Comparison of ENCODE assay signal across 8 cellular contexts in genomic region chr2:85560812-85561279, GRCh38. TPM values are rescaled to one million over a fixed set of nuclear protein-coding genes. Genes with fewer than 3 reads are reported as not detected.
DNase-seq lines count a peak whose midpoint lies in the region; ATAC-seq, FAIRE-seq and TF ChIP-seq lines count a peak whose summit lies in the region.

No MANE protein-coding gene starts in this region.

- TF ChIP-seq CTCF in BJ (IDR thresholded peaks at IDR 0.05; ENCODE audit: insufficient read depth, low read depth, low read length): no peak
- TF ChIP-seq CTCF in GM23338 (conservative IDR thresholded peaks at IDR 0.05; ENCODE audit: low read depth in 2 of 2): no peak
- TF ChIP-seq CTCF in SK-N-SH (IDR thresholded peaks at IDR 0.05): no peak
- TF ChIP-seq CTCF in fibroblast of pulmonary artery (IDR thresholded peaks at IDR 0.05; ENCODE audit: low read length, missing control alignments): no peak
- no peak for TF ChIP-seq CTCF in retinal pigment epithelial cell (conservative IDR thresholded peaks at IDR 0.05; ENCODE audit: low read depth, low read length)
- no peak for TF ChIP-seq CTCF in D721Med (IDR thresholded peaks at IDR 0.05; ENCODE audit: insufficient read depth, missing control alignments)

- peak overlapping the region; percentile 96 for H3K4me3 Mint-ChIP-seq in GM23338

- peak overlapping the region; percentile 85 for H3K4me3 ChIP-seq in BJ (ENCODE audit: low read depth, low read length)
- peak overlapping the region; percentile 83 for H3K4me3 ChIP-seq in GM23338
- peak overlapping the region; percentile 65 to 97 for H3K4me3 ChIP-seq in SK-N-SH (ENCODE audit: low read depth in 2 of 2, low read length in 1 of 2)
- peak overlapping the region; percentile 92 for H3K4me3 ChIP-seq in fibroblast of pulmonary artery (replicated peaks; ENCODE audit: low read depth, low read length)
- peak overlapping the region; percentile 95 for H3K4me3 ChIP-seq in retinal pigment epithelial cell (ENCODE audit: low read length)

- H3K27ac ChIP-seq in GM23338 (ENCODE audit: low read depth) (peak overlapping the region; percentile 88; the same call in 1 of the 2 replicates), SK-N-SH (ENCODE audit: low read depth in 2 of 2, low read length in 1 of 2) (peak overlapping the region in 1 of 2 experiments; percentile 40; a peak in 3 of 4 replicates)

- peak overlapping the region; percentile 96 for H3K27ac Mint-ChIP-seq in GM23338

- H3K9me2 ChIP-seq in GM23338 (ENCODE audit: insufficient read depth): no peaks in the 10 kb centered on the region
- H3K9me2 ChIP-seq in SK-N-SH: no peaks in the 10 kb centered on the region

- 8% methylated on average over 14 of the region's 14 CpGs for WGBS in SK-N-SH (ENCODE audit: low lambda C conversion rate)

- peaks cover 3% of the 10 kb centered on the region for H3K27me3 Mint-ChIP-seq in GM23338 (ENCODE audit: insufficient read depth, low read depth, poor library complexity)

- peak overlapping the region; percentile 86 for H3K9ac ChIP-seq in SK-N-SH

- peaks cover 12% of the 10 kb centered on the region for H3K36me3 Mint-ChIP-seq in GM23338 (ENCODE audit: low read depth)

- ATAC-seq in GM23338: peak; percentile 46

- H3K27me3 ChIP-seq in BJ (ENCODE audit: control insufficient read depth, insufficient read depth, low read length) (no peaks in the 10 kb centered on the region), GM23338 (ENCODE audit: insufficient read depth) (no peaks in the 10 kb centered on the region), SK-N-SH (ENCODE audit: insufficient read depth) (no peaks in the 10 kb centered on the region)

- H3K79me2 ChIP-seq in GM23338 (replicated peaks; ENCODE audit: insufficient read depth) (peaks cover 31% of the 10 kb centered on the region), SK-N-SH (ENCODE audit: insufficient read depth) (peaks cover 42% of the 10 kb centered on the region)

- TF ChIP-seq EP300 in SK-N-SH (IDR thresholded peaks at IDR 0.05; ENCODE audit: borderline replicate concordance in 1 of 2, low read depth in 1 of 2, low read length in 1 of 2): no peak

- no peak for DNase-seq in BJ (ENCODE audit: low read depth)
- no peak for DNase-seq in GM23338 (ENCODE audit: low spot score)
- DNase-seq in SK-N-SH: no peak
- no peak for DNase-seq in fibroblast of pulmonary artery (ENCODE audit: low read depth)
- no peak for DNase-seq in retinal pigment epithelial cell (ENCODE audit: low read depth)
- DNase-seq in EL: no peak
- DNase-seq in AG20443 (ENCODE audit: low spot score): no peak
- no peak for DNase-seq in D721Med (ENCODE audit: insufficient read length, low spot score)

- H3K4me1 Mint-ChIP-seq in GM23338: peaks cover 7% of the 10 kb centered on the region; the same call in 2 of the 3 replicates

- H3K9me3 ChIP-seq in SK-N-SH: no peaks in the 10 kb centered on the region

- CTCF ChIA-PET in BJ (lab: Yijun Ruan, JAX) (interaction anchor here (0.6 to 5.2 kb wide), 5 partner anchors 8 to 141 kb away, joined by 3 to 37 read pairs (median 6); partner anchors contain the start of gene SH2D6), SK-N-SH (lab: Yijun Ruan, JAX) (interaction anchor here (0.7 to 16.6 kb wide), 7 partner anchors 9 to 261 kb away, joined by 3 to 364 read pairs (median 5); partner anchors contain the start of genes MAT2A and SH2D6)

- peaks cover 8% of the 10 kb centered on the region; the same call in 1 of the 2 replicates for H4K20me1 ChIP-seq in GM23338 (replicated peaks; ENCODE audit: insufficient read depth)
- no peaks in the 10 kb centered on the region for H4K20me1 ChIP-seq in SK-N-SH (ENCODE audit: insufficient read depth)

- H3K4me2 ChIP-seq in GM23338 (peak overlapping the region; percentile 93), SK-N-SH (peak overlapping the region; percentile 80)

- H3K4me1 ChIP-seq in GM23338 (ENCODE audit: insufficient read depth): peaks cover 8% of the 10 kb centered on the region; the same call in 1 of the 2 replicates
- no peaks in the 10 kb centered on the region; a peak in 2 of 4 replicates for H3K4me1 ChIP-seq in SK-N-SH (ENCODE audit: control insufficient read depth in 1 of 2, insufficient read depth in 2 of 2, low read depth in 1 of 2, low read length in 1 of 2)

- H3K9me3 Mint-ChIP-seq in GM23338: no peaks in the 10 kb centered on the region; the same call in 2 of the 3 replicates

- H3K36me3 ChIP-seq in BJ (ENCODE audit: control insufficient read depth, insufficient read depth, low read length) (peaks cover 5% of the 10 kb centered on the region), GM23338 (ENCODE audit: insufficient read depth) (peaks cover 9% of the 10 kb centered on the region), SK-N-SH (replicated peaks in 1 of 2; ENCODE audit: control insufficient read depth in 1 of 2, insufficient read depth in 2 of 2, low read length in 1 of 2) (peaks cover 6 to 21% of the 10 kb centered on the region in 2 experiments)

- peak overlapping the region; percentile 5; the same call in 1 of the 2 replicates for H2AFZ ChIP-seq in GM23338
- peak overlapping the region; percentile 100 for H2AFZ ChIP-seq in SK-N-SH (ENCODE audit: low read depth)

- TF ChIP-seq RAD21 in SK-N-SH (IDR thresholded peaks at IDR 0.05; ENCODE audit: low read length): no peak

- POLR2A ChIA-PET in BJ (lab: Charles Lee) (no interaction called here), SK-N-SH (lab: Yijun Ruan, JAX) (interaction anchor here (1.0 to 2.3 kb wide), 9 partner anchors 9 to 142 kb away, joined by 4 to 19 read pairs (median 5); partner anchors contain the start of genes C2orf68, MAT2A and SH2D6)

- H3F3A ChIP-seq in GM23338 (replicated peaks; ENCODE audit: low read depth) (no peaks in the 10 kb centered on the region; the same call in none of the 2 replicates), SK-N-SH (replicated peaks; ENCODE audit: insufficient read depth) (peaks cover 4% of the 10 kb centered on the region)

- FAIRE-seq in D721Med (lab: Jason Lieb, UNC): no peak

TF ChIP-seq in GM23338, 12 proteins besides CTCF, POLR2A, EP300 and RAD21 (continues in another document):
- TF ChIP-seq EZH2phosphoT487 (IDR thresholded peaks at IDR 0.05; ENCODE audit: unreplicated experiment) (no peak), JUNB (IDR thresholded peaks at IDR 0.05; ENCODE audit: unreplicated experiment) (no peak)

TF ChIP-seq in SK-N-SH, 30 proteins besides CTCF, POLR2A, EP300 and RAD21 (continues in another document):
- TF ChIP-seq FOXJ3 (CRISPR knock-in tag; IDR thresholded peaks at IDR 0.05): no peak

RNA-seq across cellular contexts. Expression of gene GGCX, which starts 0.4 kb away (rescaled TPM):
- 44.4 and 45.9 TPM in 2 replicates for polyA plus RNA-seq in BJ (2011; rRNA removed)
- 49.4 and 63.1 TPM in 2 replicates for polyA minus RNA-seq in BJ (2011; rRNA and poly(A)+ RNA removed)
- 30.8 and 36.2 TPM in 2 replicates for total RNA-seq in GM23338 (2014; rRNA removed; shearing (Covaris generic))
- polyA plus RNA-seq in GM23338 (2016; fragmentation: Nextera tagmentation; extraction: Ambion mirVana): 14.4 and 15.3 TPM in 2 replicates
- 26.5 and 34.5 TPM in 2 replicates for polyA plus RNA-seq in SK-N-SH (2012; rRNA removed)
- 26.0 and 31.5 TPM in 2 replicates for polyA plus RNA-seq in SK-N-SH (2012; cell fraction: cytosol; rRNA removed)
- polyA plus RNA-seq in SK-N-SH (2012; cell fraction: nucleus; rRNA removed): 32.1 and 32.7 TPM in 2 replicates

RNA-seq across cellular contexts. Expression of gene VAMP8, which starts 16.5 kb away (rescaled TPM):
- 0.70 and 2.0 TPM in 2 replicates for polyA plus RNA-seq in BJ (2011; rRNA removed)
- polyA minus RNA-seq in BJ (2011; rRNA and poly(A)+ RNA removed): 0.28 TPM in 1 of 2 replicates, not detected in the other
- total RNA-seq in GM23338 (2014; rRNA removed; shearing (Covaris generic)): 16.3 and 17.4 TPM in 2 replicates
- polyA plus RNA-seq in GM23338 (2016; fragmentation: Nextera tagmentation; extraction: Ambion mirVana): 71.7 and 73.0 TPM in 2 replicates
- polyA plus RNA-seq in SK-N-SH (2012; rRNA removed): 0.72 and 1.3 TPM in 2 replicates
- polyA plus RNA-seq in SK-N-SH (2012; cell fraction: cytosol; rRNA removed): 1.1 and 1.5 TPM in 2 replicates
- 0.52 and 0.87 TPM in 2 replicates for polyA plus RNA-seq in SK-N-SH (2012; cell fraction: nucleus; rRNA removed)

RNA-seq across cellular contexts. Expression of gene MAT2A, which starts 21.9 kb away (rescaled TPM):
- 261 and 302 TPM in 2 replicates for polyA plus RNA-seq in BJ (2011; rRNA removed)
- 83.2 and 91.5 TPM in 2 replicates for polyA minus RNA-seq in BJ (2011; rRNA and poly(A)+ RNA removed)
- total RNA-seq in GM23338 (2014; rRNA removed; shearing (Covaris generic)): 206 and 232 TPM in 2 replicates
- polyA plus RNA-seq in GM23338 (2016; fragmentation: Nextera tagmentation; extraction: Ambion mirVana): 74.4 and 105 TPM in 2 replicates
- polyA plus RNA-seq in SK-N-SH (2012; rRNA removed): 187 and 326 TPM in 2 replicates
- 139 and 151 TPM in 2 replicates for polyA plus RNA-seq in SK-N-SH (2012; cell fraction: cytosol; rRNA removed)
- 429 and 1,108 TPM in 2 replicates for polyA plus RNA-seq in SK-N-SH (2012; cell fraction: nucleus; rRNA removed)

RNA-seq across cellular contexts. Expression of gene VAMP5, which starts 23.4 kb away (rescaled TPM):
- polyA plus RNA-seq in BJ (2011; rRNA removed): 143 and 161 TPM in 2 replicates
- polyA minus RNA-seq in BJ (2011; rRNA and poly(A)+ RNA removed): 64.6 and 107 TPM in 2 replicates
- total RNA-seq in GM23338 (2014; rRNA removed; shearing (Covaris generic)): 0.87 and 2.6 TPM in 2 replicates
- polyA plus RNA-seq in GM23338 (2016; fragmentation: Nextera tagmentation; extraction: Ambion mirVana): 5.5 and 7.8 TPM in 2 replicates
- polyA plus RNA-seq in SK-N-SH (2012; rRNA removed): 9.8 and 12.0 TPM in 2 replicates
- 7.2 and 10.5 TPM in 2 replicates for polyA plus RNA-seq in SK-N-SH (2012; cell fraction: cytosol; rRNA removed)
- polyA plus RNA-seq in SK-N-SH (2012; cell fraction: nucleus; rRNA removed): 1.8 and 5.7 TPM in 2 replicates

RNA-seq across cellular contexts. Expression of gene RNF181, which starts 34.7 kb away (rescaled TPM):
- 376 and 394 TPM in 2 replicates for polyA plus RNA-seq in BJ (2011; rRNA removed)
- 67.9 and 142 TPM in 2 replicates for polyA minus RNA-seq in BJ (2011; rRNA and poly(A)+ RNA removed)
- total RNA-seq in GM23338 (2014; rRNA removed; shearing (Covaris generic)): 114 and 145 TPM in 2 replicates
- 260 and 276 TPM in 2 replicates for polyA plus RNA-seq in GM23338 (2016; fragmentation: Nextera tagmentation; extraction: Ambion mirVana)
- polyA plus RNA-seq in SK-N-SH (2012; rRNA removed): 312 and 353 TPM in 2 replicates
- 256 and 277 TPM in 2 replicates for polyA plus RNA-seq in SK-N-SH (2012; cell fraction: cytosol; rRNA removed)
- polyA plus RNA-seq in SK-N-SH (2012; cell fraction: nucleus; rRNA removed): 222 and 297 TPM in 2 replicates

Comparison
In these comparisons a context has a peak if more than half of its experiments do, and no peak if none do; other contexts are left out.
1. RNA of gene VAMP8, which starts 16.5 kb away (polyA plus RNA-seq): 71.7 to 73.0 TPM in GM23338; 0.52 to 1.5 TPM in SK-N-SH and 0.70 to 2.0 TPM in BJ; every median in the first group is over 10 times any median in the second.
2. Peak in every context shown above with its lines, with median percentiles within 50 percentile points of each other: H3K4me3 ChIP-seq.